Comparison of ENCODE assay signal across 15 cellular contexts in genomic region chr11:94773842-94774241, GRCh38. TPM values are rescaled to one million over a fixed set of nuclear protein-coding genes. Genes with fewer than 3 reads are reported as not detected.
DNase-seq lines count a peak whose midpoint lies in the region; ATAC-seq and TF ChIP-seq lines count a peak whose summit lies in the region.
"Had no signal": no experiment of that assay in that cellular context is flagged by ENCODE, and none has a peak within 500 bp of the region (broad histone marks: within the 10 kb centered on the region; RNA-seq: fewer than 3 reads in every experiment).

No MANE protein-coding gene starts in this region.

- no peak for DNase-seq in MCF 10A (ENCODE audit: unreplicated experiment)
- DNase-seq in breast epithelium (ENCODE audit: low spot score in 2 of 2): no peak
- no peak for DNase-seq in esophagus muscularis mucosa (ENCODE audit: extremely low spot score)
- DNase-seq in activated naive CD4-positive, alpha-beta T cell (lab: John Stamatoyannopoulos, UW): no peak
- DNase-seq in thyroid gland: no peak
- DNase-seq in DMS53 (lab: John Stamatoyannopoulos, UW): no peak
- DNase-seq: AML-193; Caco-2; CD8-positive, alpha-beta memory T cell had no signal

- H3K4me1 ChIP-seq in breast epithelium (peaks cover 0 to 7% of the 10 kb centered on the region in 2 donors), esophagus muscularis mucosa (peaks cover 47 to 94% (median 88%) of the 10 kb centered on the region in 4 donors), rectal smooth muscle tissue (ENCODE audit: control insufficient read depth, insufficient read depth, low read length) (peaks cover 38% of the 10 kb centered on the region), thyroid gland (peaks cover 22 to 47% of the 10 kb centered on the region in 2 donors)

- TF ChIP-seq POLR2A in breast epithelium (IDR thresholded peaks at IDR 0.05) (no peak), esophagus muscularis mucosa (IDR thresholded peaks at IDR 0.05; ENCODE audit: low read depth) (no peak), thyroid gland (IDR thresholded peaks at IDR 0.05) (no peak)

- CTCF ChIA-PET in MCF 10A (lab: Yijun Ruan, JAX): interaction anchor here (0.6 to 6.0 kb wide), 7 partner anchors 14 to 1615 kb away, joined by 3 to 40 read pairs (median 3); no protein-coding TSS in a partner anchor

- BruUV-seq in MCF 10A (replicated peaks; lab: Mats Ljungman, UMichigan): no TSS peak

- H3K9me3 Mint-ChIP-seq in MCF 10A (ENCODE audit: unreplicated experiment): no peaks in the 10 kb centered on the region

- H3K4me1 Mint-ChIP-seq in MCF 10A (ENCODE audit: insufficient read depth, unreplicated experiment): peaks cover 41% of the 10 kb centered on the region

- no peak for TF ChIP-seq EP300 in esophagus muscularis mucosa (IDR thresholded peaks at IDR 0.05)

- peak overlapping the region; percentile 9 for H3K27ac Mint-ChIP-seq in MCF 10A (ENCODE audit: low read depth, unreplicated experiment)
- H3K27ac Mint-ChIP-seq: CD8-positive, alpha-beta memory T cell had no signal

- intact Hi-C loops in MCF 10A (cut with micrococcal nuclease): no loop called here
- intact Hi-C loops in breast epithelium (cut with DNase I; ENCODE audit: low total_unique reads): no loop called here
- intact Hi-C loops in esophagus muscularis mucosa (cut with DNase I): loop anchor here (10.0 kb wide), 1 partner anchor 101 kb away; no protein-coding TSS in a partner anchor
- intact Hi-C loops in thyroid gland (cut with DNase I): no loop called here

- WGBS in esophagus muscularis mucosa: 91% methylated on average over 8 of the region's 8 CpGs
- WGBS in thyroid gland, 2 donors: 96% methylated on average over 8 of the region's 8 CpGs

- H3K9me3 ChIP-seq in breast epithelium (no peaks in the 10 kb centered on the region), esophagus muscularis mucosa (no peaks in the 10 kb centered on the region), thyroid gland (no peaks in the 10 kb centered on the region)
- H3K9me3 ChIP-seq: Caco-2, HAP-1 had no signal

- H3K4me3 ChIP-seq in breast epithelium: no peak overlapping the region
- no peak overlapping the region for H3K4me3 ChIP-seq in esophagus muscularis mucosa
- no peak overlapping the region for H3K4me3 ChIP-seq in rectal smooth muscle tissue (ENCODE audit: low read length)
- H3K4me3 ChIP-seq in thyroid gland (replicated peaks in 1 of 3): no peak overlapping the region
- H3K4me3 ChIP-seq: BLaER1, HAP-1 had no signal

- ATAC-seq in GM19035 (IDR thresholded peaks at IDR 0.05; ENCODE audit: unreplicated experiment): no peak

- H3K27ac ChIP-seq in breast epithelium: no peak overlapping the region
- peak overlapping the region; percentile 43 to 93 (median 60) for H3K27ac ChIP-seq in esophagus muscularis mucosa (replicated peaks in 1 of 4)
- H3K27ac ChIP-seq in rectal smooth muscle tissue (ENCODE audit: low read depth, low read length): peak overlapping the region; percentile 10
- no peak overlapping the region for H3K27ac ChIP-seq in thyroid gland
- H3K27ac ChIP-seq: 22Rv1, BLaER1, HL-60 had no signal

- peaks cover 10% of the 10 kb centered on the region for H3K36me3 Mint-ChIP-seq in MCF 10A (ENCODE audit: insufficient read depth, unreplicated experiment)
- H3K36me3 Mint-ChIP-seq: CD8-positive, alpha-beta memory T cell had no signal

- no peaks in the 10 kb centered on the region for H3K27me3 Mint-ChIP-seq in MCF 10A (ENCODE audit: insufficient read depth, unreplicated experiment)

- no peak overlapping the region for H3K9ac ChIP-seq in rectal smooth muscle tissue (ENCODE audit: low read length)
- H3K9ac ChIP-seq: BLaER1 had no signal

- H3K27me3 ChIP-seq in breast epithelium: no peaks in the 10 kb centered on the region
- no peaks in the 10 kb centered on the region for H3K27me3 ChIP-seq in esophagus muscularis mucosa
- no peaks in the 10 kb centered on the region for H3K27me3 ChIP-seq in rectal smooth muscle tissue (ENCODE audit: control insufficient read depth, insufficient read depth, low read length)
- H3K27me3 ChIP-seq in thyroid gland: no peaks in the 10 kb centered on the region
- H3K27me3 ChIP-seq: BLaER1 had no signal

- TF ChIP-seq CTCF in MCF 10A (IDR thresholded peaks at IDR 0.05; ENCODE audit: unreplicated experiment): no peak
- TF ChIP-seq CTCF in breast epithelium (IDR thresholded peaks at IDR 0.05): no peak
- no peak for TF ChIP-seq CTCF in esophagus muscularis mucosa (IDR thresholded peaks at IDR 0.05)
- TF ChIP-seq CTCF in thyroid gland (IDR thresholded peaks at IDR 0.05): no peak

- POLR2A ChIA-PET in MCF 10A (lab: Yijun Ruan, JAX): interaction anchor here (0.7 to 4.1 kb wide), 3 partner anchors 12 to 68 kb away, joined by 3 to 18 read pairs (median 3); no protein-coding TSS in a partner anchor

- H3K4me3 Mint-ChIP-seq in MCF 10A (ENCODE audit: unreplicated experiment): no peak overlapping the region
- H3K4me3 Mint-ChIP-seq: CD8-positive, alpha-beta memory T cell had no signal

- no peaks in the 10 kb centered on the region for H3K36me3 ChIP-seq in breast epithelium
- H3K36me3 ChIP-seq in esophagus muscularis mucosa: no peaks in the 10 kb centered on the region
- no peaks in the 10 kb centered on the region for H3K36me3 ChIP-seq in rectal smooth muscle tissue (ENCODE audit: control insufficient read depth, insufficient read depth, low read length)
- H3K36me3 ChIP-seq in thyroid gland: no peaks in the 10 kb centered on the region
- H3K36me3 ChIP-seq: HAP-1 had no signal

RNA-seq across cellular contexts. Expression of gene AMOTL1, which starts 5.7 kb away (rescaled TPM):
- total RNA-seq in MCF 10A (2022) (76.6 and 77.0 TPM in 2 replicates), breast epithelium (10 to 100 TPM; 35.5 to 41.4 (median 39.0) TPM), esophagus muscularis mucosa (100 to 1,000 TPM; 172 to 259 (median 182) TPM), thyroid gland (10 to 100 TPM; 34.1 to 51.2 (median 41.0) TPM)

Comparison
In these comparisons a context has a peak if more than half of its experiments do, and no peak if none do; other contexts are left out.
1. H3K27ac ChIP-seq: peak in esophagus muscularis mucosa (4 of 4) and rectal smooth muscle tissue (single experiment); none in breast epithelium (0 of 2) and thyroid gland (0 of 3).